In genomic region chr20:37192137-37192854, GRCh38 we compare ENCODE assay signal across 8 cellular contexts. TPM values are rescaled to one million over a fixed set of nuclear protein-coding genes. Genes with fewer than 3 reads are reported as not detected.
DNase-seq lines count a peak whose midpoint lies in the region; ATAC-seq, FAIRE-seq and TF ChIP-seq lines count a peak whose summit lies in the region.

No MANE protein-coding gene starts in this region.

- H3K36me3 Mint-ChIP-seq in activated T-cell treated with anti-CD3 and anti-CD28 coated beads, Interleukin-2, amount 50 U/mL, for 72 hours (ENCODE audit: insufficient read depth in 2 of 2), result peaks cover 5 to 33% of the 10 kb centered on the region in 2 donors
- H3K36me3 Mint-ChIP-seq in neural crest cell (ENCODE audit: low read depth), result peaks cover 10% of the 10 kb centered on the region
- peaks cover 60% of the 10 kb centered on the region for H3K36me3 Mint-ChIP-seq in stimulated activated naive CD8-positive, alpha-beta T cell treated with anti-CD3 and anti-CD28 coated beads, Interleukin-15, Interleukin-2, amounts not matched to agents 100 ng/mL and 50 ng/mL, for 24 hours (ENCODE audit: low read depth)

- peak; percentile 70 to 71 for ATAC-seq in activated T-cell treated with anti-CD3 and anti-CD28 coated beads, Interleukin-2, amount 50 U/mL, for 72 hours (replicated peaks in 1 of 2)
- no peak for ATAC-seq in HG03039 (IDR thresholded peaks at IDR 0.05; ENCODE audit: unreplicated experiment)

- H3K27ac Mint-ChIP-seq in activated T-cell treated with anti-CD3 and anti-CD28 coated beads, Interleukin-2, amount 50 U/mL, for 72 hours, result peak overlapping the region; percentile 33
- H3K27ac Mint-ChIP-seq in neural crest cell (ENCODE audit: unreplicated experiment), result no peak overlapping the region
- H3K27ac Mint-ChIP-seq in stimulated activated naive CD8-positive, alpha-beta T cell treated with anti-CD3 and anti-CD28 coated beads, Interleukin-15, Interleukin-2, amounts not matched to agents 100 ng/mL and 50 ng/mL, for 24 hours, result peak overlapping the region; percentile 32

- H3K9me3 Mint-ChIP-seq in activated T-cell treated with anti-CD3 and anti-CD28 coated beads, Interleukin-2, amount 50 U/mL, for 72 hours, result no peaks in the 10 kb centered on the region
- H3K9me3 Mint-ChIP-seq in neural crest cell, result no peaks in the 10 kb centered on the region
- no peaks in the 10 kb centered on the region for H3K9me3 Mint-ChIP-seq in stimulated activated naive CD8-positive, alpha-beta T cell treated with anti-CD3 and anti-CD28 coated beads, Interleukin-15, Interleukin-2, amounts not matched to agents 100 ng/mL and 50 ng/mL, for 24 hours

- no peak overlapping the region for H3K4me3 ChIP-seq in GM12865 (ENCODE audit: low read depth, low read length)

- peak; percentile 66 for FAIRE-seq in RCC 7860 (lab: Jason Lieb, UNC)

- peak; percentile 97 for TF ChIP-seq CTCF in GM12865 (IDR thresholded peaks at IDR 0.05; ENCODE audit: insufficient read depth, low read depth, low read length, missing control alignments)
- TF ChIP-seq CTCF in LNCAP (IDR thresholded peaks at IDR 0.05), result peak; percentile 96
- peak; percentile 84 for TF ChIP-seq CTCF in neural crest cell (conservative IDR thresholded peaks at IDR 0.05)

- DNase-seq in GM12865 (ENCODE audit: low read depth) (peak; percentile 82), RCC 7860 (ENCODE audit: low spot score) (peak; percentile 67), fibroblast of gingiva (ENCODE audit: low read depth) (peak; percentile 84), neural crest cell (ENCODE audit: low read depth, low spot score) (peak; percentile 77)
- DNase-seq in activated T-cell treated with anti-CD3 and anti-CD28 coated beads, Interleukin-2, amount 50 U/mL, for 72 hours, result peak; percentile 67 to 72

- peaks cover 87% of the 10 kb centered on the region for H3K4me1 Mint-ChIP-seq in activated T-cell treated with anti-CD3 and anti-CD28 coated beads, Interleukin-2, amount 50 U/mL, for 72 hours (ENCODE audit: low read depth)
- peaks cover 43% of the 10 kb centered on the region for H3K4me1 Mint-ChIP-seq in neural crest cell
- H3K4me1 Mint-ChIP-seq in stimulated activated naive CD8-positive, alpha-beta T cell treated with anti-CD3 and anti-CD28 coated beads, Interleukin-15, Interleukin-2, amounts not matched to agents 100 ng/mL and 50 ng/mL, for 24 hours (ENCODE audit: low read depth), result peaks cover 70% of the 10 kb centered on the region

- no peak overlapping the region for H3K4me3 Mint-ChIP-seq in activated T-cell treated with anti-CD3 and anti-CD28 coated beads, Interleukin-2, amount 50 U/mL, for 72 hours
- H3K4me3 Mint-ChIP-seq in neural crest cell, result no peak overlapping the region
- no peak overlapping the region for H3K4me3 Mint-ChIP-seq in stimulated activated naive CD8-positive, alpha-beta T cell treated with anti-CD3 and anti-CD28 coated beads, Interleukin-15, Interleukin-2, amounts not matched to agents 100 ng/mL and 50 ng/mL, for 24 hours

- H3K27me3 Mint-ChIP-seq in activated T-cell treated with anti-CD3 and anti-CD28 coated beads, Interleukin-2, amount 50 U/mL, for 72 hours (ENCODE audit: low read depth), result no peaks in the 10 kb centered on the region
- H3K27me3 Mint-ChIP-seq in neural crest cell (ENCODE audit: low read depth), result no peaks in the 10 kb centered on the region
- H3K27me3 Mint-ChIP-seq in stimulated activated naive CD8-positive, alpha-beta T cell treated with anti-CD3 and anti-CD28 coated beads, Interleukin-15, Interleukin-2, amounts not matched to agents 100 ng/mL and 50 ng/mL, for 24 hours, result no peaks in the 10 kb centered on the region

RNA-seq across cellular contexts. Expression of gene MROH8, which starts 12.9 kb away (rescaled TPM):
- total RNA-seq in activated T-cell treated with anti-CD3 and anti-CD28 coated beads, Interleukin-2, amount 50 U/mL, for 72 hours, result 1 to 10 TPM; 5.0 to 5.2 TPM
- total RNA-seq in neural crest cell, result 7.3 and 7.6 TPM in 2 replicates

RNA-seq across cellular contexts. Expression of gene RPN2, which starts 13.2 kb away (rescaled TPM):
- 100 to 1,000 TPM; 128 to 145 TPM for total RNA-seq in activated T-cell treated with anti-CD3 and anti-CD28 coated beads, Interleukin-2, amount 50 U/mL, for 72 hours
- total RNA-seq in neural crest cell, result 196 and 203 TPM in 2 replicates
